ENCODE assay signal across 17 cellular contexts in the genomic region with DNA sequence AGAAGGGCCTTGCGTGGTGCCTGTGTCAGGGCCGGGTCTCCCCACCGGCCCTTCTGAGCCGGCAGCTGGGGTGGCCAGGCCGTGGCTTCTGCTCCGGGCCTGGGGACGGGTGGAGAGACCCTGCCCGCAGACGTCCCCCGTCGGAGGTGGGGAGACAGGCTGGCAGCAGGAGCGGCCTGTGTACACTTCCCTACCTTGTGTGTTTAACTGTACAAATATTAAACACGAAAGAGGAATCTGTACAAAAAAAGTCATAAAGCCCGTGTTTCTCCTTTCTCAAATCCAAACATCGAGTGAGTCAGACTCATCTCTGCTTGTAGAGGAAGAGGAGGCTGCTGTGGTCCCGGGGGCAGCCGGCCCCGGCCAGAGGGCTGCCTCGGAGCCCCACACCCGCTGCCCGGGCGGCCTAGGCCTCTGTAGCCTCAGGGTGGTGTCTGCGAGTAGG. TPM values are rescaled to one million over a fixed set of nuclear protein-coding genes. Genes with fewer than 3 reads are reported as not detected.
DNase-seq lines count a peak whose midpoint lies in the region; ATAC-seq and TF ChIP-seq lines count a peak whose summit lies in the region.
"Had no signal": no experiment of that assay in that cellular context is flagged by ENCODE, and none has a peak within 500 bp of the region (broad histone marks: within the 10 kb centered on the region; RNA-seq: fewer than 3 reads in every experiment).

No MANE protein-coding gene starts in this region.

- H3K4me3 Mint-ChIP-seq in endodermal cell (peak overlapping the region; percentile 53), nephron progenitor cell (peak overlapping the region; percentile 52)
- H3K4me3 Mint-ChIP-seq: dendritic cell treated with granulocyte-macrophage colony-stimulating factor and Interleukin-4, amounts not matched to agents 40 ng/mL and 50 ng/mL, for 4 days had no signal

- H3K27me3 Mint-ChIP-seq in endodermal cell (ENCODE audit: insufficient read depth), result no peaks in the 10 kb centered on the region
- no peaks in the 10 kb centered on the region for H3K27me3 Mint-ChIP-seq in nephron progenitor cell (ENCODE audit: low read depth, poor library complexity)

- H3K9me3 ChIP-seq in endodermal cell (ENCODE audit: control insufficient read depth, low read length) (no peaks in the 10 kb centered on the region), upper lobe of right lung (no peaks in the 10 kb centered on the region)

- no peaks in the 10 kb centered on the region for H3K36me3 ChIP-seq in endodermal cell (ENCODE audit: control insufficient read depth, insufficient read depth, low read length)
- H3K36me3 ChIP-seq in upper lobe of right lung, result no peaks in the 10 kb centered on the region

- H3K4me3 ChIP-seq in endodermal cell (ENCODE audit: low read length), result peak overlapping the region; percentile 73
- H3K4me3 ChIP-seq in upper lobe of right lung, result peak overlapping the region; percentile 19

- H3K27me3 ChIP-seq in endodermal cell (ENCODE audit: control insufficient read depth, insufficient read depth, low read length, poor library complexity, severe bottlenecking) (no peaks in the 10 kb centered on the region), upper lobe of right lung (peaks cover 58% of the 10 kb centered on the region)

- H3K9me3 Mint-ChIP-seq in endodermal cell (no peaks in the 10 kb centered on the region), nephron progenitor cell (no peaks in the 10 kb centered on the region)
- H3K9me3 Mint-ChIP-seq: dendritic cell treated with granulocyte-macrophage colony-stimulating factor and Interleukin-4, amounts not matched to agents 40 ng/mL and 50 ng/mL, for 4 days had no signal

- 94% methylated on average over 22 to 23 of the region's 23 CpGs for WGBS in endodermal cell (ENCODE audit: insufficient coverage in 1 of 2, insufficient read length in 1 of 2), 2 experiments

- H3K4me1 ChIP-seq in endodermal cell (ENCODE audit: control insufficient read depth, insufficient read depth, low read length), result no peaks in the 10 kb centered on the region
- no peaks in the 10 kb centered on the region for H3K4me1 ChIP-seq in upper lobe of right lung

- intact Hi-C loops in upper lobe of right lung (cut with DNase I), result no loop called here

- H3K27ac Mint-ChIP-seq in endodermal cell (no peak overlapping the region), nephron progenitor cell (no peak overlapping the region)
- H3K27ac Mint-ChIP-seq: dendritic cell treated with granulocyte-macrophage colony-stimulating factor and Interleukin-4, amounts not matched to agents 40 ng/mL and 50 ng/mL, for 4 days had no signal

- H3K27ac ChIP-seq in endodermal cell (ENCODE audit: low read depth, low read length) (no peak overlapping the region), upper lobe of right lung (peak overlapping the region; percentile 4)

- peaks cover 4% of the 10 kb centered on the region for H3K4me1 Mint-ChIP-seq in endodermal cell
- H3K4me1 Mint-ChIP-seq in nephron progenitor cell, result peaks cover 30% of the 10 kb centered on the region

- no peaks in the 10 kb centered on the region for H3K36me3 Mint-ChIP-seq in endodermal cell (ENCODE audit: low read depth)
- H3K36me3 Mint-ChIP-seq in nephron progenitor cell (ENCODE audit: low read depth), result peaks cover under 1% of the 10 kb centered on the region

- DNase-seq in NCI-H69 (lab: John Stamatoyannopoulos, UW), result peak; percentile 52
- DNase-seq in endodermal cell, result no peak
- no peak for DNase-seq in nephron progenitor cell
- DNase-seq in upper lobe of right lung, result no peak
- DNase-seq in ureter (ENCODE audit: low spot score), result no peak
- DNase-seq in SHP77 treated with DMSO at 0.1 percent for 48 hours (lab: John Stamatoyannopoulos, UW), result no peak
- DNase-seq: activated naive CD4-positive, alpha-beta T cell treated with anti-CD3 and anti-CD28 coated beads, Interleukin-2, amount 50 U/mL, for 16 hours; DMS153; NCI-H1048; NCI-H446 treated with DMSO at 0.1 percent for 48 hours; stimulated activated CD4-positive, alpha-beta T cell treated with anti-CD3 and anti-CD28 coated beads, Interleukin-2, amount 100 ng/mL, for 48 hours; stimulated activated naive CD8-positive, alpha-beta T cell treated with anti-CD3 and anti-CD28 coated beads, Interleukin-15, Interleukin-2, amounts not matched to agents 100 U/mL and 50 U/mL, for 24 hours had no signal

- ATAC-seq in upper lobe of right lung (no peak), HG03139 (IDR thresholded peaks at IDR 0.05; ENCODE audit: unreplicated experiment) (no peak)
- ATAC-seq: stimulated activated naive CD8-positive, alpha-beta T cell treated with anti-CD3 and anti-CD28 coated beads, Interleukin-15, Interleukin-2, amounts not matched to agents 100 U/mL and 50 U/mL, for 24 hours had no signal

- no peak for TF ChIP-seq CTCF in endodermal cell (conservative IDR thresholded peaks at IDR 0.05)
- no peak for TF ChIP-seq CTCF in nephron progenitor cell (IDR thresholded peaks at IDR 0.05)
- TF ChIP-seq CTCF in upper lobe of right lung (IDR thresholded peaks at IDR 0.05), result no peak

- H3K9ac ChIP-seq in endodermal cell (ENCODE audit: extremely low read depth, low read length, poor library complexity, severe bottlenecking), result no peak overlapping the region

RNA-seq across cellular contexts. Expression of a gene that starts 2.0 kb away (rescaled TPM):
- total RNA-seq in endodermal cell, result 10 to 100 TPM; 31.6 to 45.0 TPM
- polyA plus RNA-seq in endodermal cell (2013, experiment 1 of 2), result 33.4 TPM
- polyA plus RNA-seq in endodermal cell (2013, experiment 2 of 2), result 30.0 TPM
- 10.9 TPM for total RNA-seq in upper lobe of right lung
- total RNA-seq in ureter, result 24.4 TPM
- total RNA-seq: HT1080 had no signal

RNA-seq across cellular contexts. Expression of a gene that starts 58.9 kb away (rescaled TPM):
- total RNA-seq in endodermal cell, result under 1 TPM; 0.15 to 0.20 TPM
- not detected for polyA plus RNA-seq in endodermal cell (2013, experiment 1 of 2)
- not detected for polyA plus RNA-seq in endodermal cell (2013, experiment 2 of 2)
- total RNA-seq in upper lobe of right lung, result not detected
- not detected for total RNA-seq in ureter
- total RNA-seq: activated CD8-positive, alpha-beta memory T cell treated with anti-CD3 and anti-CD28 coated beads for 36 hours; HT1080; lower leg skin had no signal
